Comparison of ENCODE assay signal across 7 cellular contexts in genomic region chr9:119047513-119047912, GRCh38.
"Had no signal": no experiment of that assay in that cellular context is flagged by ENCODE, and none has a peak within 500 bp of the region (broad histone marks: within the 10 kb centered on the region; RNA-seq: fewer than 3 reads in every experiment).

No MANE protein-coding gene starts in this region.

- H3K4me1 ChIP-seq: HAP-1 had no signal

- H3K36me3 ChIP-seq: HAP-1 had no signal

- DNase-seq: GM23248, GOT3, H7, HFFc6, IMR-90 had no signal

- H3K9ac ChIP-seq: GM23248 had no signal

- H3K27ac Mint-ChIP-seq: HFFc6 had no signal

- H3K4me3 Mint-ChIP-seq: HFFc6 had no signal

- ATAC-seq: HCT116 had no signal

- H3K27ac ChIP-seq: GM23248 had no signal

- H3K4me3 ChIP-seq: GM23248, HAP-1 had no signal

- H3K9me3 ChIP-seq: HAP-1 had no signal
